32 cellular contexts compared by ENCODE assay signal in the genomic region with DNA sequence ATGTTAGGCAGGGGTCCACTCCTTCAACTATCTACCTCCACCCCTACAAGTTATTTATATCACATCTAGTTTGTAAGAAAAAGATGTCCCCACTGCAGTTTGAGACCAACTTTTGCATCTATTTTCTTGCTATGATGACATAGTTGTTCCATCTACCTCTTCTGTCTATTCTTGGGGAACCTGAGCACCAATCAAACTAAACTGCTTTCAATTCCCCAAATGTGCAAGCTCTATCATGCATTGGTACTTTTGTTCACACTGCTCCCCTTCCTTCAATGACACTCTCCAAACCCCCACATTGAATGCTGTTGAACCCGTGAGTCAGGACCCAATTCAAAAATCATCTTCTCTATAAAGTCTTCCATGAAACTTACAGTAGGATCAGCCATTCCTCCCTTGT.
"Had no signal": no experiment of that assay in that cellular context is flagged by ENCODE, and none has a peak within 500 bp of the region (broad histone marks: within the 10 kb centered on the region; RNA-seq: fewer than 3 reads in every experiment).

No MANE protein-coding gene starts in this region.

- H3K4me3 ChIP-seq: adrenal gland, body of pancreas, breast epithelium, Peyer's patch, SJCRH30, SK-N-MC had no signal

- H3K9me3 ChIP-seq: adrenal gland, body of pancreas, breast epithelium, Peyer's patch, SJCRH30 had no signal

- H3K9me3 Mint-ChIP-seq: activated CD8-positive, alpha-beta T cell treated with anti-CD3 and anti-CD28 coated beads for 36 hours; activated naive CD4-positive, alpha-beta T cell treated with anti-CD3 and anti-CD28 coated beads, Interleukin-2, amount 50 U/mL, for 72 hours; activated T-cell treated with anti-CD3 and anti-CD28 coated beads, Interleukin-2, amount 50 U/mL, for 72 hours; activated T-helper 17 cell treated with anti-CD3 and anti-CD28 coated beads, Interleukin-2, amount 50 U/mL, for 72 hours had no signal

- H3K4me1 ChIP-seq: adrenal gland, body of pancreas, breast epithelium, Peyer's patch had no signal

- H3K27ac ChIP-seq: adrenal gland, body of pancreas, breast epithelium, Peyer's patch, SJCRH30, SK-N-MC, WERI-Rb-1 had no signal

- H3K4me3 Mint-ChIP-seq: activated CD8-positive, alpha-beta T cell treated with anti-CD3 and anti-CD28 coated beads for 36 hours; activated T-cell treated with anti-CD3 and anti-CD28 coated beads, Interleukin-2, amount 50 U/mL, for 72 hours; activated T-helper 17 cell treated with anti-CD3 and anti-CD28 coated beads, Interleukin-2, amount 50 U/mL, for 72 hours had no signal

- FAIRE-seq: astrocyte had no signal

- H3K27me3 ChIP-seq: adrenal gland, body of pancreas, breast epithelium, Peyer's patch, SJCRH30 had no signal

- H3K36me3 Mint-ChIP-seq: activated naive CD4-positive, alpha-beta T cell treated with anti-CD3 and anti-CD28 coated beads, Interleukin-2, amount 50 U/mL, for 72 hours had no signal

- DNase-seq: activated CD4-positive, alpha-beta T cell treated with anti-CD3 and anti-CD28 coated beads for 1 hour; activated CD4-positive, alpha-beta T cell treated with anti-CD3 and anti-CD28 coated beads for 48 hours; activated CD4-positive, CD25-positive, alpha-beta regulatory T cell; activated CD8-positive, alpha-beta T cell treated with anti-CD3 and anti-CD28 coated beads for 36 hours; activated effector memory CD4-positive, alpha-beta T cell treated with anti-CD3 and anti-CD28 coated beads, Interleukin-2, amount 50 U/mL, for 16 hours; activated naive CD4-positive, alpha-beta T cell treated with Interleukin-2 at 50 U/mL for 16 hours; activated T-cell treated with anti-CD3 and anti-CD28 coated beads, Interleukin-2, amount 50 U/mL, for 1 hour; activated T-cell treated with anti-CD3 and anti-CD28 coated beads, Interleukin-2, amount 50 U/mL, for 72 hours; adrenal gland; body of pancreas; NCI-H1092 treated with DMSO at 0.1 percent for 48 hours; NCI-H1417; NCI-H146; NCI-H187; NCI-H2029 treated with DMSO at 0.1 percent for 48 hours; NCI-H2107; NCI-H2171; NCI-H510A; NCI-H526; NCI-H748 treated with DMSO at 0.1 percent for 48 hours; NK-92 treated with Interleukin-12 subunit alpha and Interleukin-12 subunit beta, amount 100 ng/mL, for 24 hours; PC-3; Peyer's patch; Right ventricle myocardium superior; SJCRH30; T1000; WERI-Rb-1 had no signal

- H3K27ac Mint-ChIP-seq: activated CD8-positive, alpha-beta T cell treated with anti-CD3 and anti-CD28 coated beads for 36 hours; activated naive CD4-positive, alpha-beta T cell treated with anti-CD3 and anti-CD28 coated beads, Interleukin-2, amount 50 U/mL, for 72 hours; activated T-cell treated with anti-CD3 and anti-CD28 coated beads, Interleukin-2, amount 50 U/mL, for 72 hours; activated T-helper 17 cell treated with anti-CD3 and anti-CD28 coated beads, Interleukin-2, amount 50 U/mL, for 72 hours had no signal

- ATAC-seq: activated CD8-positive, alpha-beta T cell treated with anti-CD3 and anti-CD28 coated beads for 36 hours; activated naive CD4-positive, alpha-beta T cell treated with anti-CD3 and anti-CD28 coated beads, Interleukin-2, amount 50 U/mL, for 72 hours; activated T-cell treated with anti-CD3 and anti-CD28 coated beads, Interleukin-2, amount 50 U/mL, for 72 hours; activated T-helper 17 cell treated with anti-CD3 and anti-CD28 coated beads, Interleukin-2, amount 50 U/mL, for 72 hours; body of pancreas; PC-3 had no signal

- H3K36me3 ChIP-seq: adrenal gland, breast epithelium, Peyer's patch, SJCRH30, WERI-Rb-1 had no signal
